Comparison of ENCODE assay signal across 1 cellular context in the genomic region with DNA sequence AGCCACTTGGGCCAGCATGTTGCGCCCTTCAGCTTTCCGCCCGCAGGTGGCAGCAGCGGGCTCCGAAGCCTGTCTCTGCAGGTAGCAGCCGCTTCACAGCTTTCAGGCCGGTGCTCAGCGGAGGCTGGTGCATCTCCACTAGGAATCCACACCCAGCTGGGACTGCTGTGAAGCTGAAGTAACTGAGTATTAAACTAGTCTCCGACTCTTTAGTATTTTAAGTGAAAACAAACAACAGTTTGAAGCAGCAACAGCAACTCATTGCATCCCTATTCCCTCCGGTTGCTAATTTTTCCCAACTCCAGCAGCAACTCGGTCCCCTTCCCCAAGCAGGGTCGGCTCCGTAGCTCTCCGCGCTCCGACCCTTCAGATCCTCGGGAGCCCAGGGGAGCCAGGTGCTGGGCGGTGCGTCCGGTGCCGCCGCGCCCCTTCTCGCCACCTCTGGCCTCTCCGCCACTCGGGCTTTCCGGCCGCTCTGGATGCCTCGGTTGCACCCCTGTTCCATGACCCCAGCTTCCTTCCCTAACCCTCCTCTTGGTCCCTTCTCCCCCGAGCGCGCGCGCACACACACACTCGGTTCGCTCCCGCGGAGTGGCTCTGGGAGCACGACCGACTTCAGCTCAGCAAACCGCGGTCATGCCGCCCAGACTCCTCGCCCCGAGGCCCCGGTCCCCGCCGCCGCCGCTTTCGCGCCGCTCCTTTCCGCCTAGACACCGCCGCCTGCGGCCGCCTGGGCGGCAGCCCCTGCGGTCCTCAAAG.
TF ChIP-seq lines count a peak whose summit lies in the region.

No MANE protein-coding gene starts in this region.

TF ChIP-seq in H1, 55 proteins besides CTCF, POLR2A, EP300 and RAD21 (continued from another document):
- TF ChIP-seq, protein P1, sequence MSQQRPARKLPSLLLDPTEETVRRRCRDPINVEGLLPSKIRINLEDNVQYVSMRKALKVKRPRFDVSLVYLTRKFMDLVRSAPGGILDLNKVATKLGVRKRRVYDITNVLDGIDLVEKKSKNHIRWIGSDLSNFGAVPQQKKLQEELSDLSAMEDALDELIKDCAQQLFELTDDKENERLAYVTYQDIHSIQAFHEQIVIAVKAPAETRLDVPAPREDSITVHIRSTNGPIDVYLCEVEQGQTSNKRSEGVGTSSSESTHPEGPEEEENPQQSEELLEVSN (IDR thresholded peaks at IDR 0.05): peak; percentile 55; the same call in 1 of the 2 replicates
- peak; percentile 66 for TF ChIP-seq ASH2L (IDR thresholded peaks at IDR 0.05; ENCODE audit: low read length)
- peak in 1 of 2 experiments; percentile 56; a peak in 1 of 4 replicates for TF ChIP-seq SIN3A (conservative IDR thresholded peaks at IDR 0.05 in 1 of 2, IDR thresholded peaks at IDR 0.05 in 1 of 2; ENCODE audit: low read depth in 1 of 2, low read length in 2 of 2)
- no peak for TF ChIP-seq KDM5A (IDR thresholded peaks at IDR 0.05; ENCODE audit: low read length)
- 0 out of 2 replicates have a peak, but pooled peaks have one; percentile 26 for TF ChIP-seq BACH1 (IDR thresholded peaks at IDR 0.05; ENCODE audit: low read length)
- TF ChIP-seq CTBP2 (IDR thresholded peaks at IDR 0.05; ENCODE audit: borderline replicate concordance, insufficient read depth, insufficient read length, low read length): peak; percentile 32
- TF ChIP-seq ZNF274 (IDR thresholded peaks at IDR 0.05; ENCODE audit: borderline replicate concordance, extremely low read depth, low read length): no peak
- TF ChIP-seq TAF7 (optimal IDR thresholded peaks at IDR 0.05; ENCODE audit: borderline replicate concordance, low read depth, low read length): peak; percentile 50
- no peak for TF ChIP-seq HDAC6 (IDR thresholded peaks at IDR 0.05; ENCODE audit: low read depth, low read length)
- TF ChIP-seq SIX5 (IDR thresholded peaks at IDR 0.05; ENCODE audit: low read depth, low read length): no peak
- 0 out of 2 replicates have a peak, but pooled peaks have one; percentile 10 for TF ChIP-seq BRCA1 (IDR thresholded peaks at IDR 0.05; ENCODE audit: low read depth, low read length)
- TF ChIP-seq, protein P2, sequence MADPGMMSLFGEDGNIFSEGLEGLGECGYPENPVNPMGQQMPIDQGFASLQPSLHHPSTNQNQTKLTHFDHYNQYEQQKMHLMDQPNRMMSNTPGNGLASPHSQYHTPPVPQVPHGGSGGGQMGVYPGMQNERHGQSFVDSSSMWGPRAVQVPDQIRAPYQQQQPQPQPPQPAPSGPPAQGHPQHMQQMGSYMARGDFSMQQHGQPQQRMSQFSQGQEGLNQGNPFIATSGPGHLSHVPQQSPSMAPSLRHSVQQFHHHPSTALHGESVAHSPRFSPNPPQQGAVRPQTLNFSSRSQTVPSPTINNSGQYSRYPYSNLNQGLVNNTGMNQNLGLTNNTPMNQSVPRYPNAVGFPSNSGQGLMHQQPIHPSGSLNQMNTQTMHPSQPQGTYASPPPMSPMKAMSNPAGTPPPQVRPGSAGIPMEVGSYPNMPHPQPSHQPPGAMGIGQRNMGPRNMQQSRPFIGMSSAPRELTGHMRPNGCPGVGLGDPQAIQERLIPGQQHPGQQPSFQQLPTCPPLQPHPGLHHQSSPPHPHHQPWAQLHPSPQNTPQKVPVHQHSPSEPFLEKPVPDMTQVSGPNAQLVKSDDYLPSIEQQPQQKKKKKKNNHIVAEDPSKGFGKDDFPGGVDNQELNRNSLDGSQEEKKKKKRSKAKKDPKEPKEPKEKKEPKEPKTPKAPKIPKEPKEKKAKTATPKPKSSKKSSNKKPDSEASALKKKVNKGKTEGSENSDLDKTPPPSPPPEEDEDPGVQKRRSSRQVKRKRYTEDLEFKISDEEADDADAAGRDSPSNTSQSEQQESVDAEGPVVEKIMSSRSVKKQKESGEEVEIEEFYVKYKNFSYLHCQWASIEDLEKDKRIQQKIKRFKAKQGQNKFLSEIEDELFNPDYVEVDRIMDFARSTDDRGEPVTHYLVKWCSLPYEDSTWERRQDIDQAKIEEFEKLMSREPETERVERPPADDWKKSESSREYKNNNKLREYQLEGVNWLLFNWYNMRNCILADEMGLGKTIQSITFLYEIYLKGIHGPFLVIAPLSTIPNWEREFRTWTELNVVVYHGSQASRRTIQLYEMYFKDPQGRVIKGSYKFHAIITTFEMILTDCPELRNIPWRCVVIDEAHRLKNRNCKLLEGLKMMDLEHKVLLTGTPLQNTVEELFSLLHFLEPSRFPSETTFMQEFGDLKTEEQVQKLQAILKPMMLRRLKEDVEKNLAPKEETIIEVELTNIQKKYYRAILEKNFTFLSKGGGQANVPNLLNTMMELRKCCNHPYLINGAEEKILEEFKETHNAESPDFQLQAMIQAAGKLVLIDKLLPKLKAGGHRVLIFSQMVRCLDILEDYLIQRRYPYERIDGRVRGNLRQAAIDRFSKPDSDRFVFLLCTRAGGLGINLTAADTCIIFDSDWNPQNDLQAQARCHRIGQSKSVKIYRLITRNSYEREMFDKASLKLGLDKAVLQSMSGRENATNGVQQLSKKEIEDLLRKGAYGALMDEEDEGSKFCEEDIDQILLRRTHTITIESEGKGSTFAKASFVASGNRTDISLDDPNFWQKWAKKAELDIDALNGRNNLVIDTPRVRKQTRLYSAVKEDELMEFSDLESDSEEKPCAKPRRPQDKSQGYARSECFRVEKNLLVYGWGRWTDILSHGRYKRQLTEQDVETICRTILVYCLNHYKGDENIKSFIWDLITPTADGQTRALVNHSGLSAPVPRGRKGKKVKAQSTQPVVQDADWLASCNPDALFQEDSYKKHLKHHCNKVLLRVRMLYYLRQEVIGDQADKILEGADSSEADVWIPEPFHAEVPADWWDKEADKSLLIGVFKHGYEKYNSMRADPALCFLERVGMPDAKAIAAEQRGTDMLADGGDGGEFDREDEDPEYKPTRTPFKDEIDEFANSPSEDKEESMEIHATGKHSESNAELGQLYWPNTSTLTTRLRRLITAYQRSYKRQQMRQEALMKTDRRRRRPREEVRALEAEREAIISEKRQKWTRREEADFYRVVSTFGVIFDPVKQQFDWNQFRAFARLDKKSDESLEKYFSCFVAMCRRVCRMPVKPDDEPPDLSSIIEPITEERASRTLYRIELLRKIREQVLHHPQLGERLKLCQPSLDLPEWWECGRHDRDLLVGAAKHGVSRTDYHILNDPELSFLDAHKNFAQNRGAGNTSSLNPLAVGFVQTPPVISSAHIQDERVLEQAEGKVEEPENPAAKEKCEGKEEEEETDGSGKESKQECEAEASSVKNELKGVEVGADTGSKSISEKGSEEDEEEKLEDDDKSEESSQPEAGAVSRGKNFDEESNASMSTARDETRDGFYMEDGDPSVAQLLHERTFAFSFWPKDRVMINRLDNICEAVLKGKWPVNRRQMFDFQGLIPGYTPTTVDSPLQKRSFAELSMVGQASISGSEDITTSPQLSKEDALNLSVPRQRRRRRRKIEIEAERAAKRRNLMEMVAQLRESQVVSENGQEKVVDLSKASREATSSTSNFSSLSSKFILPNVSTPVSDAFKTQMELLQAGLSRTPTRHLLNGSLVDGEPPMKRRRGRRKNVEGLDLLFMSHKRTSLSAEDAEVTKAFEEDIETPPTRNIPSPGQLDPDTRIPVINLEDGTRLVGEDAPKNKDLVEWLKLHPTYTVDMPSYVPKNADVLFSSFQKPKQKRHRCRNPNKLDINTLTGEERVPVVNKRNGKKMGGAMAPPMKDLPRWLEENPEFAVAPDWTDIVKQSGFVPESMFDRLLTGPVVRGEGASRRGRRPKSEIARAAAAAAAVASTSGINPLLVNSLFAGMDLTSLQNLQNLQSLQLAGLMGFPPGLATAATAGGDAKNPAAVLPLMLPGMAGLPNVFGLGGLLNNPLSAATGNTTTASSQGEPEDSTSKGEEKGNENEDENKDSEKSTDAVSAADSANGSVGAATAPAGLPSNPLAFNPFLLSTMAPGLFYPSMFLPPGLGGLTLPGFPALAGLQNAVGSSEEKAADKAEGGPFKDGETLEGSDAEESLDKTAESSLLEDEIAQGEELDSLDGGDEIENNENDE (IDR thresholded peaks at IDR 0.05; ENCODE audit: insufficient replicate concordance, low read length): no peak
- peak; percentile 89 for TF ChIP-seq KDM4A (IDR thresholded peaks at IDR 0.05; ENCODE audit: low read depth, low read length, severe bottlenecking)
- no peak for TF ChIP-seq CEBPB (IDR thresholded peaks at IDR 0.05; ENCODE audit: low read depth, low read length)
- peak; percentile 80 for TF ChIP-seq RBBP5 (IDR thresholded peaks at IDR 0.05; ENCODE audit: borderline replicate concordance, low read depth, low read length)
- TF ChIP-seq RNF2 (IDR thresholded peaks at IDR 0.05; ENCODE audit: borderline replicate concordance, low read depth, low read length, missing control alignments, poor library complexity, severe bottlenecking): peak; percentile 51
- TF ChIP-seq EZH2 (IDR thresholded peaks at IDR 0.05; ENCODE audit: low read depth, low read length, severe bottlenecking): peak; percentile 41
- TF ChIP-seq, protein P3, sequence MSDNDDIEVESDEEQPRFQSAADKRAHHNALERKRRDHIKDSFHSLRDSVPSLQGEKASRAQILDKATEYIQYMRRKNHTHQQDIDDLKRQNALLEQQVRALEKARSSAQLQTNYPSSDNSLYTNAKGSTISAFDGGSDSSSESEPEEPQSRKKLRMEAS (IDR thresholded peaks at IDR 0.05): peak; percentile 19; the same call in 1 of the 2 replicates
- peak; percentile 3; the same call in 1 of the 2 replicates for TF ChIP-seq TEAD4 (IDR thresholded peaks at IDR 0.05; ENCODE audit: low read depth, low read length)
